ENCODE assay signal across 7 cellular contexts in genomic region chr3:149480326-149481017, GRCh38. TPM values are rescaled to one million over a fixed set of nuclear protein-coding genes. Genes with fewer than 3 reads are reported as not detected.
DNase-seq lines count a peak whose midpoint lies in the region; ATAC-seq, FAIRE-seq and TF ChIP-seq lines count a peak whose summit lies in the region.

No MANE protein-coding gene starts in this region.

- no peaks in the 10 kb centered on the region for H3K79me2 ChIP-seq in PC-9 (ENCODE audit: low read depth)

- ATAC-seq in GM21737 (IDR thresholded peaks at IDR 0.05; ENCODE audit: unreplicated experiment) (peak; percentile 95), body of pancreas (peak; percentile 98)

- H3K36me3 ChIP-seq in PC-9 (ENCODE audit: low read depth), result no peaks in the 10 kb centered on the region
- no peaks in the 10 kb centered on the region for H3K36me3 ChIP-seq in body of pancreas (replicated peaks in 1 of 2; ENCODE audit: insufficient read depth in 1 of 2, low read depth in 2 of 2)
- H3K36me3 ChIP-seq in small intestine (ENCODE audit: control insufficient read depth in 2 of 2, insufficient read depth in 2 of 2, low read length in 2 of 2), result peaks cover 0 to 17% of the 10 kb centered on the region in 2 donors

- DNase-seq in HUDEP-2 (lab: John Stamatoyannopoulos, UW; ENCODE audit: unreplicated experiment in 76 of 76) (peak in 47 of 76 experiments; percentile 2 to 76 (median 25)), PC-9 (peak; percentile 81 to 89), body of pancreas (peak; percentile 88 to 91 (median 89)), iPS-NIHi11 (ENCODE audit: low spot score) (peak; percentile 84), small intestine (peak; percentile 83)

- TF ChIP-seq POLR2A in body of pancreas (IDR thresholded peaks at IDR 0.05), result no peak

- POLR2A ChIA-PET in PC-9 (lab: Charles Lee; ENCODE audit: unreplicated experiment), result interaction anchor here (0.7 kb wide), 1 partner anchor 93 kb away, joined by 4 read pairs; no protein-coding TSS in a partner anchor

- H3K9me2 ChIP-seq in PC-9 (ENCODE audit: insufficient read depth), result no peaks in the 10 kb centered on the region

- H3K27ac ChIP-seq in PC-9 (peak overlapping the region; percentile 46), body of pancreas (peak overlapping the region; percentile 35 to 68 (median 58)), small intestine (ENCODE audit: low read depth in 1 of 2, low read length in 1 of 2) (peak overlapping the region in 1 of 2 donors; percentile 18)

- H3K4me1 ChIP-seq in PC-9 (replicated peaks; ENCODE audit: insufficient read depth) (peaks cover 19% of the 10 kb centered on the region), body of pancreas (peaks cover 26% of the 10 kb centered on the region), small intestine (ENCODE audit: control insufficient read depth in 2 of 2, insufficient read depth in 1 of 2, low read depth in 1 of 2, low read length in 1 of 2) (no peaks in the 10 kb centered on the region)

- 0 out of 2 replicates have a peak, but pooled peaks cover 9% of the 10 kb centered on the region for H3F3A ChIP-seq in PC-9 (ENCODE audit: insufficient read depth, low read depth)

- no TSS peak for BruUV-seq in PC-9 (replicated peaks; lab: Mats Ljungman, UMichigan)

- no peak overlapping the region for H3K4me2 ChIP-seq in PC-9

- WGBS in body of pancreas, 2 donors, result 52 to 59% methylated on average over 15 of the region's 15 CpGs
- 70 to 72% (median 70%) methylated on average over 15 of the region's 15 CpGs for WGBS in small intestine, 3 donors

- FAIRE-seq in small intestine (lab: Jason Lieb, UNC), result no peak

- no peaks in the 10 kb centered on the region for H3K9me3 ChIP-seq in PC-9 (ENCODE audit: insufficient read depth, low read depth)
- no peaks in the 10 kb centered on the region for H3K9me3 ChIP-seq in body of pancreas
- no peaks in the 10 kb centered on the region for H3K9me3 ChIP-seq in small intestine (ENCODE audit: control insufficient read depth, low read depth)

- CTCF ChIA-PET in PC-9 (lab: Charles Lee), result interaction anchor here (0.7 to 0.9 kb wide), 4 partner anchors 79 to 525 kb away, joined by 3 read pairs; no protein-coding TSS in a partner anchor

- no peaks in the 10 kb centered on the region for H3K27me3 ChIP-seq in PC-9 (ENCODE audit: insufficient read depth, low read depth)
- H3K27me3 ChIP-seq in body of pancreas, result no peaks in the 10 kb centered on the region
- H3K27me3 ChIP-seq in small intestine (ENCODE audit: control insufficient read depth in 2 of 2, insufficient read depth in 2 of 2, low read length in 2 of 2), result no peaks in the 10 kb centered on the region

- H3K4me3 ChIP-seq in PC-9 (no peak overlapping the region), body of pancreas (no peak overlapping the region), small intestine (ENCODE audit: low read depth in 1 of 2, low read length in 2 of 2) (peak overlapping the region in 1 of 2 donors; percentile 57)

- TF ChIP-seq CTCF in GM12873 (IDR thresholded peaks at IDR 0.05; ENCODE audit: insufficient read depth, low read depth, low read length, missing control alignments) (peak; percentile 95), PC-9 (conservative IDR thresholded peaks at IDR 0.05) (peak; percentile 87), body of pancreas (IDR thresholded peaks at IDR 0.05) (peak; percentile 64 to 93 (median 89))

- intact Hi-C loops in PC-9 (cut with micrococcal nuclease; ENCODE audit: unreplicated experiment), result loop anchor here (1.0 kb wide), 7 partner anchors 87 to 360 kb away; partner anchors contain the start of gene TM4SF1
- intact Hi-C loops in body of pancreas (cut with DNase I), result loop anchor here (10.0 kb wide), 1 partner anchor 86 kb away; no protein-coding TSS in a partner anchor

- H4K20me1 ChIP-seq in PC-9 (ENCODE audit: insufficient read depth), result no peaks in the 10 kb centered on the region

- H2AFZ ChIP-seq in PC-9, result 0 out of 2 replicates have a peak overlapping the region, but pooled peaks have one; percentile 55

RNA-seq across cellular contexts. Expression of gene TM4SF4, which starts 6.0 kb away (rescaled TPM):
- total RNA-seq in PC-9 (2021), result not detected in 2 replicates
- total RNA-seq in body of pancreas, result 100 to 1,000 TPM in 1 of 2 donors, 10 to 100 TPM in 1; 53.2 to 149 TPM
- 1,000 to 10,000 TPM in 1 of 3 donors, 100 to 1,000 TPM in 2; 656 to 2,254 (median 660) TPM for polyA plus RNA-seq in small intestine

Comparison
In these comparisons a context has a peak if more than half of its experiments do, and no peak if none do; other contexts are left out.
1. DNase-seq: peak in every context shown above with its lines; median percentile 89 in body of pancreas; 85 in PC-9; 84 in iPS-NIHi11; 83 in small intestine; 25 in HUDEP-2.
2. RNA of gene TM4SF4, which starts 6.0 kb away (total RNA-seq): 53.2 to 149 TPM in body of pancreas; not detected in PC-9; every median in the first group is over 10 times any median in the second.
3. Peak in every context shown above with its lines, with median percentiles within 50 percentile points of each other: CTCF ChIP-seq.